ENCODE assay signal across 14 cellular contexts in genomic region chr1:236799001-236799400, GRCh38. TPM values are rescaled to one million over a fixed set of nuclear protein-coding genes. Genes with fewer than 3 reads are reported as not detected.
DNase-seq lines count a peak whose midpoint lies in the region; ATAC-seq and TF ChIP-seq lines count a peak whose summit lies in the region.
"Had no signal": no experiment of that assay in that cellular context is flagged by ENCODE, and none has a peak within 500 bp of the region (broad histone marks: within the 10 kb centered on the region; RNA-seq: fewer than 3 reads in every experiment).

No MANE protein-coding gene starts in this region.

- peak overlapping the region; percentile 92 to 94 (median 93) for H3K27ac ChIP-seq in gastrocnemius medialis
- no peak overlapping the region for H3K27ac ChIP-seq in smooth muscle cell (ENCODE audit: low read depth)
- H3K27ac ChIP-seq: 22Rv1 had no signal

- no peak for DNase-seq in activated naive CD8-positive, alpha-beta T cell treated with anti-CD3 and anti-CD28 coated beads, Interleukin-2, amount 50 U/mL, for 24 hours
- DNase-seq in activated naive CD8-positive, alpha-beta T cell treated with anti-CD3 and anti-CD28 coated beads for 36 hours, result no peak
- peak; percentile 47 for DNase-seq in left kidney (ENCODE audit: low read depth, low spot score)
- DNase-seq in gastrocnemius medialis, result no peak
- no peak for DNase-seq in smooth muscle cell (lab: John Stamatoyannopoulos, UW; ENCODE audit: unreplicated experiment)
- no peak for DNase-seq in HCEC 1CT
- DNase-seq in mesothelial cell of epicardium (ENCODE audit: low spot score in 2 of 2, unreplicated experiment in 2 of 2), result no peak
- DNase-seq: Calu3; CD4-positive, CD25-positive, alpha-beta regulatory T cell; DMS 273 treated with DMSO at 0.1 percent for 48 hours; GOT3; H9 had no signal

- H3K4me3 ChIP-seq in Loucy (ENCODE audit: low read length, poor library complexity, severe bottlenecking) (peak overlapping the region; percentile 93), gastrocnemius medialis (peak overlapping the region in 2 of 4 donors; percentile 11 to 27), smooth muscle cell (no peak overlapping the region)

- intact Hi-C loops in gastrocnemius medialis (cut with DNase I; ENCODE audit: low total_unique reads), result loop anchor here (5.0 to 10.0 kb wide), 2 partner anchors 112 to 514 kb away; partner anchors contain the start of genes ACTN2 and ERO1B

- H3K27me3 Mint-ChIP-seq in activated naive CD8-positive, alpha-beta T cell treated with anti-CD3 and anti-CD28 coated beads, Interleukin-2, amount 50 U/mL, for 24 hours, result peaks cover 2% of the 10 kb centered on the region
- no peaks in the 10 kb centered on the region for H3K27me3 Mint-ChIP-seq in activated naive CD8-positive, alpha-beta T cell treated with anti-CD3 and anti-CD28 coated beads for 36 hours
- H3K27me3 Mint-ChIP-seq in mesothelial cell of epicardium (ENCODE audit: low read depth), result no peaks in the 10 kb centered on the region

- no peak overlapping the region for H2AFZ ChIP-seq in Loucy (ENCODE audit: low read length)
- H2AFZ ChIP-seq in smooth muscle cell (ENCODE audit: low read depth), result no peak overlapping the region

- H3K79me2 ChIP-seq in Loucy (ENCODE audit: insufficient read depth, low read length) (peaks cover 85% of the 10 kb centered on the region), smooth muscle cell (ENCODE audit: low read depth) (peaks cover 56% of the 10 kb centered on the region)

- H3K4me1 Mint-ChIP-seq in activated naive CD8-positive, alpha-beta T cell treated with anti-CD3 and anti-CD28 coated beads, Interleukin-2, amount 50 U/mL, for 24 hours, result peaks cover 75% of the 10 kb centered on the region
- H3K4me1 Mint-ChIP-seq in activated naive CD8-positive, alpha-beta T cell treated with anti-CD3 and anti-CD28 coated beads for 36 hours, result peaks cover 67% of the 10 kb centered on the region
- peaks cover 23% of the 10 kb centered on the region for H3K4me1 Mint-ChIP-seq in mesothelial cell of epicardium

- no peaks in the 10 kb centered on the region for H3F3A ChIP-seq in Loucy (ENCODE audit: low read depth)
- H3F3A ChIP-seq in smooth muscle cell (ENCODE audit: low read depth), result no peaks in the 10 kb centered on the region

- peaks cover 8% of the 10 kb centered on the region; the same call in 1 of the 2 replicates for H3K36me3 ChIP-seq in Loucy (ENCODE audit: insufficient read depth, low read length)
- H3K36me3 ChIP-seq in gastrocnemius medialis, result no peaks in the 10 kb centered on the region
- H3K36me3 ChIP-seq in smooth muscle cell (ENCODE audit: low read depth), result no peaks in the 10 kb centered on the region

- H3K4me1 ChIP-seq in Loucy (ENCODE audit: insufficient read depth, low read length, poor library complexity, severe bottlenecking) (peaks cover 37% of the 10 kb centered on the region), gastrocnemius medialis (peaks cover 62 to 63% of the 10 kb centered on the region in 2 donors), smooth muscle cell (ENCODE audit: low read depth) (peaks cover 10% of the 10 kb centered on the region)

- WGBS in smooth muscle cell (ENCODE audit: low lambda C conversion rate), result 96% methylated on average over 5 of the region's 5 CpGs

- H4K20me1 ChIP-seq in Loucy (ENCODE audit: insufficient read depth, low read length, poor library complexity, severe bottlenecking) (peaks cover 33% of the 10 kb centered on the region), smooth muscle cell (ENCODE audit: low read depth) (peaks cover 43% of the 10 kb centered on the region)

- no peak for ATAC-seq in activated naive CD8-positive, alpha-beta T cell treated with anti-CD3 and anti-CD28 coated beads, Interleukin-2, amount 50 U/mL, for 24 hours
- no peak for ATAC-seq in gastrocnemius medialis

- H3K27ac Mint-ChIP-seq in activated naive CD8-positive, alpha-beta T cell treated with anti-CD3 and anti-CD28 coated beads, Interleukin-2, amount 50 U/mL, for 24 hours, result peak overlapping the region; percentile 22
- H3K27ac Mint-ChIP-seq in activated naive CD8-positive, alpha-beta T cell treated with anti-CD3 and anti-CD28 coated beads for 36 hours, result no peak overlapping the region
- no peak overlapping the region for H3K27ac Mint-ChIP-seq in mesothelial cell of epicardium
- H3K27ac Mint-ChIP-seq: CD4-positive, CD25-positive, alpha-beta regulatory T cell; H9 had no signal

- peaks cover 36% of the 10 kb centered on the region for H3K36me3 Mint-ChIP-seq in activated naive CD8-positive, alpha-beta T cell treated with anti-CD3 and anti-CD28 coated beads, Interleukin-2, amount 50 U/mL, for 24 hours (ENCODE audit: low read depth)
- peaks cover 34% of the 10 kb centered on the region for H3K36me3 Mint-ChIP-seq in activated naive CD8-positive, alpha-beta T cell treated with anti-CD3 and anti-CD28 coated beads for 36 hours
- H3K36me3 Mint-ChIP-seq in mesothelial cell of epicardium, result no peaks in the 10 kb centered on the region

- H3K27me3 ChIP-seq in Loucy (ENCODE audit: insufficient read depth, low read length, poor library complexity, severe bottlenecking) (no peaks in the 10 kb centered on the region), gastrocnemius medialis (no peaks in the 10 kb centered on the region), smooth muscle cell (ENCODE audit: low read depth) (no peaks in the 10 kb centered on the region)

- H3K9me3 Mint-ChIP-seq in activated naive CD8-positive, alpha-beta T cell treated with anti-CD3 and anti-CD28 coated beads, Interleukin-2, amount 50 U/mL, for 24 hours, result no peaks in the 10 kb centered on the region
- no peaks in the 10 kb centered on the region for H3K9me3 Mint-ChIP-seq in activated naive CD8-positive, alpha-beta T cell treated with anti-CD3 and anti-CD28 coated beads for 36 hours
- no peaks in the 10 kb centered on the region for H3K9me3 Mint-ChIP-seq in mesothelial cell of epicardium
- H3K9me3 Mint-ChIP-seq: CD4-positive, CD25-positive, alpha-beta regulatory T cell; H9 had no signal

- TF ChIP-seq CTCF in Loucy (conservative IDR thresholded peaks at IDR 0.05; ENCODE audit: low read length) (no peak), gastrocnemius medialis (IDR thresholded peaks at IDR 0.05 in 4 of 5, conservative IDR thresholded peaks at IDR 0.05 in 1 of 5) (no peak), smooth muscle cell (IDR thresholded peaks at IDR 0.05; ENCODE audit: borderline replicate concordance, insufficient read depth, poor library complexity, severe bottlenecking) (no peak), mesothelial cell of epicardium (IDR thresholded peaks at IDR 0.05; ENCODE audit: unreplicated experiment) (no peak)

- H3K9me2 ChIP-seq in Loucy (replicated peaks; ENCODE audit: low read depth, low read length), result no peaks in the 10 kb centered on the region

- H3K9ac ChIP-seq in Loucy (ENCODE audit: low read depth, low read length, poor library complexity, severe bottlenecking) (peak overlapping the region; percentile 41), smooth muscle cell (ENCODE audit: low read depth) (no peak overlapping the region)

- H3K4me2 ChIP-seq in Loucy (ENCODE audit: low read depth, low read length, poor library complexity, severe bottlenecking) (peak overlapping the region; percentile 95), smooth muscle cell (no peak overlapping the region)

- TF ChIP-seq POLR2A in gastrocnemius medialis (IDR thresholded peaks at IDR 0.05), result no peak

- H3K9me3 ChIP-seq in Loucy (ENCODE audit: insufficient read depth, low read depth, low read length) (no peaks in the 10 kb centered on the region), gastrocnemius medialis (no peaks in the 10 kb centered on the region), smooth muscle cell (replicated peaks; ENCODE audit: low read depth) (no peaks in the 10 kb centered on the region)

- no peak overlapping the region for H3K4me3 Mint-ChIP-seq in activated naive CD8-positive, alpha-beta T cell treated with anti-CD3 and anti-CD28 coated beads, Interleukin-2, amount 50 U/mL, for 24 hours
- H3K4me3 Mint-ChIP-seq in activated naive CD8-positive, alpha-beta T cell treated with anti-CD3 and anti-CD28 coated beads for 36 hours, result no peak overlapping the region
- no peak overlapping the region for H3K4me3 Mint-ChIP-seq in mesothelial cell of epicardium
- H3K4me3 Mint-ChIP-seq: H9 had no signal

- in situ Hi-C loops in gastrocnemius medialis (cut with MboI; ENCODE audit: low sequenced_read_pairs in 4 of 4), result loop anchor here in 2 of 4 donors (10.0 to 25.0 kb wide), 3 partner anchors 194 to 514 kb away; partner anchors contain the start of genes ERO1B (in 2 of the 2) and HEATR1 (in 2 of the 2)

RNA-seq across cellular contexts. Expression of gene MTR, which starts 3.9 kb away (rescaled TPM):
- 10 to 100 TPM; 60.2 to 62.8 TPM for total RNA-seq in activated naive CD8-positive, alpha-beta T cell treated with anti-CD3 and anti-CD28 coated beads for 36 hours
- total RNA-seq in gastrocnemius medialis (10 to 100 TPM; 23.0 to 46.3 (median 29.1) TPM), smooth muscle cell (18.3 and 25.2 TPM in 2 replicates), mesothelial cell of epicardium (60.4 to 62.5 TPM (median 61.6 TPM) in 3 replicates)
- 10.7 and 12.0 TPM in 2 replicates for polyA plus RNA-seq in smooth muscle cell
